Comparison of ENCODE assay signal across 6 cellular contexts in the genomic region with DNA sequence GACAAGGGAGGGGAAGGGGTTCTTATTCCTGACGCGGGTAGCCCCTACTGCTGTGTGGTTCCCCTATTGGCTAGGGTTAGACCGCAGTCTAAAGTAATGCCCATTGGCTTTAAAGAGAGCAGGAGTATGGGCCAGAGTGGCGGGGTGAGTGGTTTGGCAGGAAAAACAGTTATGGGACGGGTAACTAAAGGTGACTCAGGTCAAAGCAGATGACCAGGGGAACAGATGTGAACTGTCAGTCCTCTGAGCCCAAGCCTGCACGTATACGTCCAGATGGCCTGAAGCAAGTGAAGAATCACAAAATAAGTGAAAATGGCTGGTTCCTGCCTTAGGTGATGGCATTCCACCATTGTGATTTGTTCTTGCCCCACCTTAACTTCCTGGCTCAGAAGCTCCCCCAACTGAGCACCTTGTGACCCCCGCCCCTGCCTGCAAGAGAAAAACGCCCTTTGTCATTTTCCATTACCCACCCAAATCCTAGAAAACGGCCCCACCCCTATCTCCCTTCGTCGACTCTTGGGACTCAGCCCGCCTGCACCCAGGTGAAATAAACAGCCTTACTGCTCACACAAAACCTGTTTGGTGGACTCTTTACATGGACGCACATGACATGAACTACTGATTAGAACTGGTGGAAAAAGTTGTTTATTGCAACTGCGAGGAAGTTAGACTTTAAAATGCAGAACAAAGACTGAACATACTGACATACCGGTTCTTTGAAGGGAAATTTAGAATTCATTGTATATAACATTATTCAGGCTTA.
DNase-seq lines count a peak whose midpoint lies in the region; ATAC-seq lines count a peak whose summit lies in the region.

No MANE protein-coding gene starts in this region.

- H3K4me3 ChIP-seq in duodenal mucosa (ENCODE audit: low read depth in 1 of 2, low read length in 2 of 2) (peak overlapping the region; percentile 86 to 87), rectal smooth muscle tissue (ENCODE audit: low read length) (peak overlapping the region; percentile 83)

- ATAC-seq in HG03565 (IDR thresholded peaks at IDR 0.05; ENCODE audit: unreplicated experiment) (no peak), GM21526 (IDR thresholded peaks at IDR 0.05; ENCODE audit: low FRiP score, unreplicated experiment) (no peak)

- H3K27ac ChIP-seq in duodenal mucosa (ENCODE audit: low read depth, low read length), result peak overlapping the region; percentile 62
- H3K27ac ChIP-seq in rectal smooth muscle tissue (ENCODE audit: low read depth, low read length), result peak overlapping the region; percentile 82

- H3K36me3 ChIP-seq in duodenal mucosa (ENCODE audit: control insufficient read depth in 1 of 2, insufficient read depth in 2 of 2, low read length in 2 of 2) (no peaks in the 10 kb centered on the region), rectal smooth muscle tissue (ENCODE audit: control insufficient read depth, insufficient read depth, low read length) (no peaks in the 10 kb centered on the region)

- H3K9ac ChIP-seq in duodenal mucosa (ENCODE audit: low read depth in 1 of 2, low read length in 2 of 2) (peak overlapping the region; percentile 77 to 78), rectal smooth muscle tissue (ENCODE audit: low read length) (no peak overlapping the region)

- H3K27me3 ChIP-seq in duodenal mucosa (ENCODE audit: control insufficient read depth in 1 of 2, insufficient read depth in 2 of 2, low read length in 2 of 2) (no peaks in the 10 kb centered on the region), rectal smooth muscle tissue (ENCODE audit: control insufficient read depth, insufficient read depth, low read length) (no peaks in the 10 kb centered on the region)

- peak; percentile 4 for DNase-seq in activated T-cell treated with anti-CD3 and anti-CD28 coated beads for 24 hours (ENCODE audit: low read depth)
- no peak for DNase-seq in activated T-cell treated with anti-CD3 and anti-CD28 coated beads for 4 hours

- H3K4me1 ChIP-seq in duodenal mucosa (ENCODE audit: control insufficient read depth in 1 of 2, insufficient read depth in 2 of 2, low read length in 2 of 2), result peaks cover 7 to 22% of the 10 kb centered on the region in 2 donors
- H3K4me1 ChIP-seq in rectal smooth muscle tissue (ENCODE audit: control insufficient read depth, insufficient read depth, low read length), result peaks cover 2% of the 10 kb centered on the region

- H3K9me3 ChIP-seq in duodenal mucosa (ENCODE audit: control insufficient read depth in 1 of 2, low read length in 2 of 2), result no peaks in the 10 kb centered on the region
